ENCODE assay signal across 1 cellular context in the genomic region with DNA sequence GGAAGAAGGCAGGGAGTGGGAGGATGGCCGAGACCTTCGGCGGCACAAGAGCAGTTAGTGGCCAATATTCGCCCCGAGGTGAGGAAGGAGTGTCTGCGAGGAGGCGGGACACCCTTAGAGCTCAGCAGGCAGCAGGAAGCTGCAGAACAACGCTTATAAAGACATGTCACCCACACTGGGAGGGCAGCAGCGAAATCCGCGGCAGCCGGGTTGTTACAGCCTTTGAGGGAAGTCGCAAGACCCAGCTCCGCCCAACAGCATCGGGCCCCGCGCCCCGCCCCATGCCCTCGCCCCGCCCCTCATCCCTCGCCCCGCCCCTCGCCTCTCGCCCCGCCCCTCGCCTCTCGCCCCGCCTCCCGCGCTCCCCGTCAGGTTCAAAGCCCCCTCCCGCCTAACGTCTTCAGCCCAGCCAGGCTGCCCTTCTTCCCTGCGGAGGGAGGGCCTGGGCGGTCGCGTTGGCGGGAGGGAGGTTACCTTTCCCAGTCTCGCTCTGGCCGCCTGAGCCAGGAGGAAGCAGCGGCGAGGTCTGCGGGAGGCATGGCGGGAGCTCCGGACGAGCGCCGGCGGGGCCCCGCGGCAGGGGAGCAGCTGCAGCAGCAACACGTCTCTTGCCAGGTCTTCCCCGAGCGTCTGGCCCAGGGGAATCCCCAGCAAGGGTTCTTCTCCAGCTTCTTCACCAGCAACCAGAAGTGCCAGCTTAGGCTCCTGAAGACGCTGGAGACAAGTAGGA.
A peak's percentile ranks its signal among the peaks of the same experiment; 100 is the strongest.
TF ChIP-seq lines count a peak whose summit lies in the region.

Gene ATP23, plus strand, starts transcription at position 403 of the 730 bp plus-strand sequence. Its CDS starts 135 bp downstream, at position 538.

TF ChIP-seq in HEK293, 187 proteins besides CTCF, POLR2A, EP300 and RAD21 (continued from another document and continues in another):
- peak; percentile 36; the same call in 1 of the 2 replicates for TF ChIP-seq KLF8 (tag by site-specific recombination; IDR thresholded peaks at IDR 0.05)
- TF ChIP-seq SP2 (tag by site-specific recombination; IDR thresholded peaks at IDR 0.05) = peak; percentile 90
- TF ChIP-seq ZIC2 (tag by site-specific recombination; IDR thresholded peaks at IDR 0.05) = peak; percentile 100
- TF ChIP-seq WT1 (tag by site-specific recombination; IDR thresholded peaks at IDR 0.05) = peak; percentile 50; the same call in 1 of the 2 replicates
- no peak for TF ChIP-seq ZBTB49 (tag by site-specific recombination; IDR thresholded peaks at IDR 0.05; ENCODE audit: low read depth)
- TF ChIP-seq, protein P1, sequence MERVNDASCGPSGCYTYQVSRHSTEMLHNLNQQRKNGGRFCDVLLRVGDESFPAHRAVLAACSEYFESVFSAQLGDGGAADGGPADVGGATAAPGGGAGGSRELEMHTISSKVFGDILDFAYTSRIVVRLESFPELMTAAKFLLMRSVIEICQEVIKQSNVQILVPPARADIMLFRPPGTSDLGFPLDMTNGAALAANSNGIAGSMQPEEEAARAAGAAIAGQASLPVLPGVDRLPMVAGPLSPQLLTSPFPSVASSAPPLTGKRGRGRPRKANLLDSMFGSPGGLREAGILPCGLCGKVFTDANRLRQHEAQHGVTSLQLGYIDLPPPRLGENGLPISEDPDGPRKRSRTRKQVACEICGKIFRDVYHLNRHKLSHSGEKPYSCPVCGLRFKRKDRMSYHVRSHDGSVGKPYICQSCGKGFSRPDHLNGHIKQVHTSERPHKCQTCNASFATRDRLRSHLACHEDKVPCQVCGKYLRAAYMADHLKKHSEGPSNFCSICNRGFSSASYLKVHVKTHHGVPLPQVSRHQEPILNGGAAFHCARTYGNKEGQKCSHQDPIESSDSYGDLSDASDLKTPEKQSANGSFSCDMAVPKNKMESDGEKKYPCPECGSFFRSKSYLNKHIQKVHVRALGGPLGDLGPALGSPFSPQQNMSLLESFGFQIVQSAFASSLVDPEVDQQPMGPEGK (tag by site-specific recombination; IDR thresholded peaks at IDR 0.05) = peak; percentile 94
- TF ChIP-seq ZSCAN30 (tag by site-specific recombination; IDR thresholded peaks at IDR 0.05) = peak; percentile 47
- peak; percentile 99 for TF ChIP-seq ZBTB17 (tag by site-specific recombination; IDR thresholded peaks at IDR 0.05)
- peak; percentile 47 for TF ChIP-seq ZNF335 (tag by site-specific recombination; conservative IDR thresholded peaks at IDR 0.05)
- peak; percentile 25; the same call in 1 of the 2 replicates for TF ChIP-seq ZNF133 (tag by site-specific recombination; IDR thresholded peaks at IDR 0.05)
- TF ChIP-seq ZNF449 (tag by site-specific recombination; IDR thresholded peaks at IDR 0.05) = peak; percentile 82
- 0 out of 2 replicates have a peak, but pooled peaks have one; percentile 12 for TF ChIP-seq ZNF629 (tag by site-specific recombination; IDR thresholded peaks at IDR 0.05)
- no peak for TF ChIP-seq PRDM6 (tag by site-specific recombination; IDR thresholded peaks at IDR 0.05)
- TF ChIP-seq YY2 (tag by site-specific recombination; IDR thresholded peaks at IDR 0.05) = peak; percentile 13; the same call in 1 of the 2 replicates
- TF ChIP-seq, protein P2, sequence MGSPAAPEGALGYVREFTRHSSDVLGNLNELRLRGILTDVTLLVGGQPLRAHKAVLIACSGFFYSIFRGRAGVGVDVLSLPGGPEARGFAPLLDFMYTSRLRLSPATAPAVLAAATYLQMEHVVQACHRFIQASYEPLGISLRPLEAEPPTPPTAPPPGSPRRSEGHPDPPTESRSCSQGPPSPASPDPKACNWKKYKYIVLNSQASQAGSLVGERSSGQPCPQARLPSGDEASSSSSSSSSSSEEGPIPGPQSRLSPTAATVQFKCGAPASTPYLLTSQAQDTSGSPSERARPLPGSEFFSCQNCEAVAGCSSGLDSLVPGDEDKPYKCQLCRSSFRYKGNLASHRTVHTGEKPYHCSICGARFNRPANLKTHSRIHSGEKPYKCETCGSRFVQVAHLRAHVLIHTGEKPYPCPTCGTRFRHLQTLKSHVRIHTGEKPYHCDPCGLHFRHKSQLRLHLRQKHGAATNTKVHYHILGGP (tag by site-specific recombination; IDR thresholded peaks at IDR 0.05) = no peak
- peak; percentile 90 for TF ChIP-seq ZNF501 (tag by site-specific recombination; IDR thresholded peaks at IDR 0.05)
- TF ChIP-seq EGR2 (tag by site-specific recombination; IDR thresholded peaks at IDR 0.05; ENCODE audit: low read depth) = peak; percentile 68
- 0 out of 2 replicates have a peak, but pooled peaks have one; percentile 10 for TF ChIP-seq SCRT1 (tag by site-specific recombination; IDR thresholded peaks at IDR 0.05; ENCODE audit: borderline replicate concordance)
- TF ChIP-seq HOXC10 (CRISPR knock-in tag; IDR thresholded peaks at IDR 0.05) = 0 out of 2 replicates have a peak, but pooled peaks have one; percentile 14
- peak; percentile 13 for TF ChIP-seq ZBTB48 (tag by site-specific recombination; IDR thresholded peaks at IDR 0.05)
- TF ChIP-seq BCL11B (tag by site-specific recombination; IDR thresholded peaks at IDR 0.05; ENCODE audit: low read depth) = peak; percentile 68; the same call in 1 of the 2 replicates
- TF ChIP-seq, protein P3, sequence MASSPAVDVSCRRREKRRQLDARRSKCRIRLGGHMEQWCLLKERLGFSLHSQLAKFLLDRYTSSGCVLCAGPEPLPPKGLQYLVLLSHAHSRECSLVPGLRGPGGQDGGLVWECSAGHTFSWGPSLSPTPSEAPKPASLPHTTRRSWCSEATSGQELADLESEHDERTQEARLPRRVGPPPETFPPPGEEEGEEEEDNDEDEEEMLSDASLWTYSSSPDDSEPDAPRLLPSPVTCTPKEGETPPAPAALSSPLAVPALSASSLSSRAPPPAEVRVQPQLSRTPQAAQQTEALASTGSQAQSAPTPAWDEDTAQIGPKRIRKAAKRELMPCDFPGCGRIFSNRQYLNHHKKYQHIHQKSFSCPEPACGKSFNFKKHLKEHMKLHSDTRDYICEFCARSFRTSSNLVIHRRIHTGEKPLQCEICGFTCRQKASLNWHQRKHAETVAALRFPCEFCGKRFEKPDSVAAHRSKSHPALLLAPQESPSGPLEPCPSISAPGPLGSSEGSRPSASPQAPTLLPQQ (tag by site-specific recombination; IDR thresholded peaks at IDR 0.05) = 0 out of 2 replicates have a peak, but pooled peaks have one; percentile 6
- peak; percentile 99 for TF ChIP-seq GLIS2 (tag by site-specific recombination; IDR thresholded peaks at IDR 0.05)
- TF ChIP-seq ZNF404 (tag by site-specific recombination; IDR thresholded peaks at IDR 0.05) = peak; percentile 88; the same call in 1 of the 2 replicates
- peak; percentile 54; the same call in 1 of the 2 replicates for TF ChIP-seq MYNN (tag by site-specific recombination; IDR thresholded peaks at IDR 0.05; ENCODE audit: borderline replicate concordance)
- TF ChIP-seq ZNF423 (tag by site-specific recombination; IDR thresholded peaks at IDR 0.05) = peak; percentile 92
- TF ChIP-seq, protein P4, sequence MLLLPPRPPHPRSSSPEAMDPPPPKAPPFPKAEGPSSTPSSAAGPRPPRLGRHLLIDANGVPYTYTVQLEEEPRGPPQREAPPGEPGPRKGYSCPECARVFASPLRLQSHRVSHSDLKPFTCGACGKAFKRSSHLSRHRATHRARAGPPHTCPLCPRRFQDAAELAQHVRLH (tag by site-specific recombination; IDR thresholded peaks at IDR 0.05) = no peak
- peak; percentile 62 for TF ChIP-seq ZNF366 (tag by site-specific recombination; conservative IDR thresholded peaks at IDR 0.05)
- no peak for TF ChIP-seq ZNF174 (tag by site-specific recombination; IDR thresholded peaks at IDR 0.05)
- TF ChIP-seq, protein P5, sequence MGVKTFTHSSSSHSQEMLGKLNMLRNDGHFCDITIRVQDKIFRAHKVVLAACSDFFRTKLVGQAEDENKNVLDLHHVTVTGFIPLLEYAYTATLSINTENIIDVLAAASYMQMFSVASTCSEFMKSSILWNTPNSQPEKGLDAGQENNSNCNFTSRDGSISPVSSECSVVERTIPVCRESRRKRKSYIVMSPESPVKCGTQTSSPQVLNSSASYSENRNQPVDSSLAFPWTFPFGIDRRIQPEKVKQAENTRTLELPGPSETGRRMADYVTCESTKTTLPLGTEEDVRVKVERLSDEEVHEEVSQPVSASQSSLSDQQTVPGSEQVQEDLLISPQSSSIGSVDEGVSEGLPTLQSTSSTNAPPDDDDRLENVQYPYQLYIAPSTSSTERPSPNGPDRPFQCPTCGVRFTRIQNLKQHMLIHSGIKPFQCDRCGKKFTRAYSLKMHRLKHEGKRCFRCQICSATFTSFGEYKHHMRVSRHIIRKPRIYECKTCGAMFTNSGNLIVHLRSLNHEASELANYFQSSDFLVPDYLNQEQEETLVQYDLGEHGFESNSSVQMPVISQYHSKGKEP (tag by site-specific recombination; IDR thresholded peaks at IDR 0.05) = peak; percentile 69
- no peak for TF ChIP-seq ZSCAN16 (tag by site-specific recombination; IDR thresholded peaks at IDR 0.05)
- peak; percentile 95 for TF ChIP-seq SCRT2 (tag by site-specific recombination; IDR thresholded peaks at IDR 0.05)
- TF ChIP-seq YY1 (tag by site-specific recombination; IDR thresholded peaks at IDR 0.05) = peak; percentile 71; the same call in 1 of the 2 replicates
- TF ChIP-seq ZNF398 (tag by site-specific recombination; IDR thresholded peaks at IDR 0.05) = peak; percentile 62
- 0 out of 2 replicates have a peak, but pooled peaks have one; percentile 24 for TF ChIP-seq ZNF785 (tag by site-specific recombination; IDR thresholded peaks at IDR 0.05)
- no peak for TF ChIP-seq ZNF658 (tag by site-specific recombination; IDR thresholded peaks at IDR 0.05)
- peak; percentile 62 for TF ChIP-seq ZEB2 (tag by site-specific recombination; IDR thresholded peaks at IDR 0.05)
- TF ChIP-seq, protein P6, sequence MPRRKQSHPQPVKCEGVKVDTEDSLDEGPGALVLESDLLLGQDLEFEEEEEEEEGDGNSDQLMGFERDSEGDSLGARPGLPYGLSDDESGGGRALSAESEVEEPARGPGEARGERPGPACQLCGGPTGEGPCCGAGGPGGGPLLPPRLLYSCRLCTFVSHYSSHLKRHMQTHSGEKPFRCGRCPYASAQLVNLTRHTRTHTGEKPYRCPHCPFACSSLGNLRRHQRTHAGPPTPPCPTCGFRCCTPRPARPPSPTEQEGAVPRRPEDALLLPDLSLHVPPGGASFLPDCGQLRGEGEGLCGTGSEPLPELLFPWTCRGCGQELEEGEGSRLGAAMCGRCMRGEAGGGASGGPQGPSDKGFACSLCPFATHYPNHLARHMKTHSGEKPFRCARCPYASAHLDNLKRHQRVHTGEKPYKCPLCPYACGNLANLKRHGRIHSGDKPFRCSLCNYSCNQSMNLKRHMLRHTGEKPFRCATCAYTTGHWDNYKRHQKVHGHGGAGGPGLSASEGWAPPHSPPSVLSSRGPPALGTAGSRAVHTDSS (tag by site-specific recombination; IDR thresholded peaks at IDR 0.05) = no peak; the same call in 1 of the 2 replicates
- TF ChIP-seq ZNF416 (tag by site-specific recombination; IDR thresholded peaks at IDR 0.05) = 0 out of 2 replicates have a peak, but pooled peaks have one; percentile 20
- TF ChIP-seq RBAK (tag by site-specific recombination; IDR thresholded peaks at IDR 0.05) = no peak
- TF ChIP-seq ZBTB8A (tag by site-specific recombination; IDR thresholded peaks at IDR 0.05) = peak; percentile 76
- no peak for TF ChIP-seq ZNF707 (tag by site-specific recombination; IDR thresholded peaks at IDR 0.05)
